Comparison of ENCODE assay signal across 16 cellular contexts in the genomic region with DNA sequence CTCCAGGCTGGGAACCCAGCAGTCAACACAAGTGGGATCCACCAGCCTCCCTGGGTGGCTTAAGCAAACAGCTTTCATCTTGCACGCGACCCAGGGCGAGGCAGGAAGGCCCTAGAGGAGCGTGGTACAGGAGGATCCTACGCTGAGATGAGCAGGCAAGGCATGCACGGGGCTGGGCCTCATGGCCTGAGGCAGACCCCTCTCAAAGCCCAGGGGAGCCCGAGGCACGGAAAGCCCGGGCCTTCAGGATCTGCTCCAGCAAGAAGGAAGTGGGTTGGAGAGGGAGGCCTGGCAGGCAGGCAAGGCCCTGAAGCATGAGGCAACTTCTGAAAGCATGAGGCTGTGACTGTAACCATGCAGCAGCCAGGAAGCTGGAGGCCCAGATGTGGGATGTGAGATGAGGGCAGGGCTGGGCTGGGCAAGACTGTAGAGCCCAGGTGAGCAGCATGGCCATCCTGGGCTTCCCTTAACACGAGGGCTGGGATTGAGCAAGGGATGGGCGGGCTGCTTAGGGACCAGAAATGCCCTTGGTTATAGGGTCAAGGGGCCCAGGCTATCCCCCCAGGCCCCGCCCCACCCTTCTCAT.
DNase-seq lines count a peak whose midpoint lies in the region; ATAC-seq and TF ChIP-seq lines count a peak whose summit lies in the region.
"Had no signal": no experiment of that assay in that cellular context is flagged by ENCODE, and none has a peak within 500 bp of the region (broad histone marks: within the 10 kb centered on the region; RNA-seq: fewer than 3 reads in every experiment).

No MANE protein-coding gene starts in this region.

- no TSS peak for BruUV-seq in IMR-90 (replicated peaks; lab: Mats Ljungman, UMichigan)

- H4K8ac ChIP-seq in IMR-90 (ENCODE audit: low read depth in 2 of 2, low read length in 2 of 2), result no peak overlapping the region
- no peak overlapping the region for H4K8ac ChIP-seq in neuronal stem cell (ENCODE audit: low read depth, low read length)

- ATAC-seq in IMR-90 (ENCODE audit: low read depth), result no peak
- ATAC-seq in HG02938 (IDR thresholded peaks at IDR 0.05; ENCODE audit: unreplicated experiment), result no peak
- ATAC-seq in Right ventricle myocardium superior (ENCODE audit: poor library complexity), result no peak
- no peak for ATAC-seq in GM23338
- ATAC-seq: CD8-positive, alpha-beta T cell; HepG2 had no signal

- H2BK15ac ChIP-seq in IMR-90 (ENCODE audit: low read depth, low read length) (no peak overlapping the region), neuronal stem cell (ENCODE audit: low read length) (no peak overlapping the region)

- H3K4ac ChIP-seq in IMR-90 (ENCODE audit: low read depth, low read length), result no peak overlapping the region
- no peak overlapping the region for H3K4ac ChIP-seq in neuronal stem cell (ENCODE audit: low read length)

- no peak overlapping the region for H2BK12ac ChIP-seq in neuronal stem cell (ENCODE audit: low read length)

- H4K91ac ChIP-seq in IMR-90 (ENCODE audit: insufficient read depth, low read depth, low read length) (no peak overlapping the region), neuronal stem cell (ENCODE audit: low read depth, low read length, poor library complexity) (no peak overlapping the region)

- H3K4me3 Mint-ChIP-seq in chondrocyte (ENCODE audit: unreplicated experiment), result no peak overlapping the region
- H3K4me3 Mint-ChIP-seq in GM23338, result no peak overlapping the region
- H3K4me3 Mint-ChIP-seq: CD8-positive, alpha-beta T cell; HFFc6 had no signal

- TF ChIP-seq CTCF in IMR-90 (conservative IDR thresholded peaks at IDR 0.05; ENCODE audit: low read depth, low read length) (no peak), chondrocyte (IDR thresholded peaks at IDR 0.05) (no peak), GM23338 (conservative IDR thresholded peaks at IDR 0.05; ENCODE audit: low read depth in 2 of 2) (no peak)

- H3K79me1 ChIP-seq in IMR-90 (ENCODE audit: low read depth in 1 of 2, low read length in 2 of 2) (no peaks in the 10 kb centered on the region), neuronal stem cell (ENCODE audit: low read depth, low read length) (no peaks in the 10 kb centered on the region)

- DNase-seq in IMR-90 (no peak), chondrocyte (ENCODE audit: low spot score) (peak; percentile 73), neuronal stem cell (ENCODE audit: low spot score) (no peak), Right ventricle myocardium superior (no peak), NCI-H2107 treated with DMSO at 0.1 percent for 48 hours (lab: John Stamatoyannopoulos, UW; ENCODE audit: unreplicated experiment) (no peak), GM23338 (ENCODE audit: low spot score) (no peak)
- DNase-seq: BE2C; Caco-2; CD8-positive, alpha-beta T cell; DND-41; GDM1; HCEC 1CT; HFFc6 had no signal

- H3K4me3 ChIP-seq in IMR-90 (ENCODE audit: insufficient read depth, low read depth, low read length), result no peak overlapping the region
- H3K4me3 ChIP-seq in neuronal stem cell (ENCODE audit: low read length in 2 of 2), result no peak overlapping the region
- no peak overlapping the region for H3K4me3 ChIP-seq in GM23338

- in situ Hi-C loops in IMR-90 (cut with MboI; ENCODE audit: low sequenced_read_pairs), result no loop called here

- TF ChIP-seq RAD21 in IMR-90 (IDR thresholded peaks at IDR 0.05; ENCODE audit: low read length), result no peak

- no peak overlapping the region for H3K14ac ChIP-seq in IMR-90 (replicated peaks; ENCODE audit: low read depth, low read length)
- no peak overlapping the region for H3K14ac ChIP-seq in neuronal stem cell (ENCODE audit: low read length)

- no peak overlapping the region for H3K23ac ChIP-seq in IMR-90 (ENCODE audit: low read depth, low read length)
- peak overlapping the region; percentile 69 for H3K23ac ChIP-seq in neuronal stem cell (ENCODE audit: low read depth, low read length, poor library complexity)

- intact Hi-C loops in IMR-90 (cut with micrococcal nuclease) (no loop called here), Right ventricle myocardium superior (cut with DNase I) (no loop called here)

- H3K9me1 ChIP-seq in IMR-90 (ENCODE audit: insufficient read depth, low read length), result peaks cover 7% of the 10 kb centered on the region

- 0 out of 2 replicates have a peak, but pooled peaks cover 3% of the 10 kb centered on the region for H3K9me2 ChIP-seq in GM23338 (ENCODE audit: insufficient read depth)

- H3K9ac ChIP-seq in IMR-90 (ENCODE audit: low read depth, low read length) (no peak overlapping the region), neuronal stem cell (ENCODE audit: low read depth, low read length, poor library complexity) (no peak overlapping the region)

- no peak overlapping the region for H4K5ac ChIP-seq in IMR-90 (ENCODE audit: low read depth, low read length)

- 100% methylated on average over 2 of the region's 12 CpGs; no CpG with 5 or more reads in 1 of the 2 experiments for WGBS in IMR-90 (ENCODE audit: extremely low coverage in 2 of 2, insufficient read length in 1 of 2), 2 experiments
- no CpG with 5 or more reads among the region's 12 CpGs for WGBS in neuronal stem cell (ENCODE audit: extremely low coverage in 2 of 2, insufficient read length in 2 of 2, insufficient replicate concordance in 1 of 2), 2 donors

- no peak overlapping the region for H3K27ac ChIP-seq in IMR-90 (ENCODE audit: insufficient read depth, low read length)
- no peak overlapping the region for H3K27ac ChIP-seq in neuronal stem cell (replicated peaks; ENCODE audit: low read length)
- no peak overlapping the region for H3K27ac ChIP-seq in GM23338 (ENCODE audit: low read depth)
- H3K27ac ChIP-seq: C4-2B had no signal

- no peaks in the 10 kb centered on the region for H3K36me3 Mint-ChIP-seq in chondrocyte (ENCODE audit: low read depth)
- H3K36me3 Mint-ChIP-seq in GM23338 (ENCODE audit: low read depth), result no peaks in the 10 kb centered on the region
- H3K36me3 Mint-ChIP-seq: CD8-positive, alpha-beta T cell had no signal

- H3K27ac Mint-ChIP-seq in chondrocyte (ENCODE audit: unreplicated experiment) (no peak overlapping the region), GM23338 (no peak overlapping the region)
- H3K27ac Mint-ChIP-seq: CD8-positive, alpha-beta T cell; HFFc6 had no signal

- POLR2A ChIA-PET in IMR-90 (lab: Charles Lee; ENCODE audit: unreplicated experiment), result no interaction called here

- H3K36me3 ChIP-seq in IMR-90 (ENCODE audit: control insufficient read depth, insufficient read depth, low read length), result no peaks in the 10 kb centered on the region
- no peaks in the 10 kb centered on the region for H3K36me3 ChIP-seq in neuronal stem cell (replicated peaks in 1 of 2; ENCODE audit: control insufficient read depth in 2 of 2, insufficient read depth in 2 of 2, low read length in 2 of 2)
- no peaks in the 10 kb centered on the region for H3K36me3 ChIP-seq in GM23338 (ENCODE audit: insufficient read depth)
- H3K36me3 ChIP-seq: BE2C had no signal

- H3K9me3 ChIP-seq in IMR-90 (ENCODE audit: control insufficient read depth, insufficient read depth, low read length) (peaks cover 6% of the 10 kb centered on the region; the same call in 1 of the 2 replicates), neuronal stem cell (replicated peaks in 1 of 2; ENCODE audit: control insufficient read depth in 2 of 2, insufficient read depth in 1 of 2, low read depth in 1 of 2, low read length in 2 of 2) (no peaks in the 10 kb centered on the region)
- H3K9me3 ChIP-seq: BE2C had no signal

- H3K27me3 ChIP-seq in IMR-90 (ENCODE audit: control insufficient read depth, insufficient read depth, low read length) (peaks cover 4% of the 10 kb centered on the region; the same call in 1 of the 2 replicates), neuronal stem cell (ENCODE audit: control insufficient read depth in 3 of 3, insufficient read depth in 3 of 3, low read depth in 1 of 3, low read length in 3 of 3) (no peaks in the 10 kb centered on the region), GM23338 (ENCODE audit: insufficient read depth) (no peaks in the 10 kb centered on the region)
- H3K27me3 ChIP-seq: BE2C had no signal

- H3K56ac ChIP-seq in IMR-90 (ENCODE audit: extremely low read depth, insufficient read depth, low read length), result no peak overlapping the region

- H3K9me3 Mint-ChIP-seq in chondrocyte (ENCODE audit: low read depth), result peaks cover 5% of the 10 kb centered on the region
- peaks cover 3% of the 10 kb centered on the region; the same call in 2 of the 3 replicates for H3K9me3 Mint-ChIP-seq in GM23338
- H3K9me3 Mint-ChIP-seq: CD8-positive, alpha-beta T cell had no signal

- H4K20me1 ChIP-seq in IMR-90 (ENCODE audit: insufficient read depth, low read length) (no peaks in the 10 kb centered on the region), GM23338 (replicated peaks; ENCODE audit: insufficient read depth) (no peaks in the 10 kb centered on the region)

- H2BK5ac ChIP-seq in IMR-90 (ENCODE audit: low read depth, low read length, poor library complexity, severe bottlenecking), result no peak overlapping the region
- peak overlapping the region; percentile 43 for H2BK5ac ChIP-seq in neuronal stem cell (ENCODE audit: low read length)

- peak overlapping the region; percentile 60 for H2AFZ ChIP-seq in IMR-90 (replicated peaks; ENCODE audit: low read length, poor library complexity)
- no peak overlapping the region for H2AFZ ChIP-seq in neuronal stem cell (ENCODE audit: low read length)
- no peak overlapping the region for H2AFZ ChIP-seq in GM23338

- H3K79me2 ChIP-seq in GM23338 (replicated peaks; ENCODE audit: insufficient read depth), result no peaks in the 10 kb centered on the region

- H3K4me1 ChIP-seq in IMR-90 (ENCODE audit: control insufficient read depth, insufficient read depth, low read length) (peaks cover 3% of the 10 kb centered on the region), neuronal stem cell (ENCODE audit: control insufficient read depth in 2 of 2, insufficient read depth in 1 of 2, low read depth in 1 of 2, low read length in 2 of 2) (no peaks in the 10 kb centered on the region), GM23338 (ENCODE audit: insufficient read depth) (no peaks in the 10 kb centered on the region)
- H3K4me1 ChIP-seq: BE2C, Caco-2 had no signal

- no peak overlapping the region for H3K4me2 ChIP-seq in IMR-90 (ENCODE audit: low read depth, low read length)
- H3K4me2 ChIP-seq in neuronal stem cell (ENCODE audit: insufficient read depth, low read length, poor library complexity, severe bottlenecking), result no peak overlapping the region
- H3K4me2 ChIP-seq in GM23338, result no peak overlapping the region

- H2BK120ac ChIP-seq in IMR-90 (ENCODE audit: low read depth, low read length), result no peak overlapping the region
- no peak overlapping the region for H2BK120ac ChIP-seq in neuronal stem cell (ENCODE audit: low read depth, low read length)

- H3K18ac ChIP-seq in IMR-90 (ENCODE audit: low read depth, low read length) (no peak overlapping the region), neuronal stem cell (ENCODE audit: low read length) (peak overlapping the region; percentile 59)

- no peak for TF ChIP-seq POLR2A in IMR-90 (IDR thresholded peaks at IDR 0.05; ENCODE audit: low read depth, low read length)

- peaks cover 18% of the 10 kb centered on the region for H3K4me1 Mint-ChIP-seq in chondrocyte (ENCODE audit: low read depth)
- peaks cover 2% of the 10 kb centered on the region; the same call in 2 of the 3 replicates for H3K4me1 Mint-ChIP-seq in GM23338

- no peak overlapping the region for H2AK9ac ChIP-seq in IMR-90 (replicated peaks; ENCODE audit: low read depth, low read length, poor library complexity)

- no peak overlapping the region for H2BK20ac ChIP-seq in IMR-90 (ENCODE audit: low read depth, low read length)

- H3F3A ChIP-seq in GM23338 (replicated peaks; ENCODE audit: low read depth), result no peaks in the 10 kb centered on the region

- dilution Hi-C loops in IMR-90 (cut with HindIII; ENCODE audit: low sequenced_read_pairs, unreplicated experiment), result no loop called here

- CTCF ChIA-PET in IMR-90 (lab: Yijun Ruan, JAX), result no interaction called here

- peaks cover 4% of the 10 kb centered on the region for H3K27me3 Mint-ChIP-seq in chondrocyte (ENCODE audit: low read depth)
- H3K27me3 Mint-ChIP-seq in GM23338 (ENCODE audit: insufficient read depth, low read depth, poor library complexity), result peaks cover 3% of the 10 kb centered on the region

- H2AK5ac ChIP-seq in IMR-90 (ENCODE audit: low read depth, low read length) (no peak overlapping the region), neuronal stem cell (ENCODE audit: low read depth, low read length) (no peak overlapping the region)
